In the genomic region with DNA sequence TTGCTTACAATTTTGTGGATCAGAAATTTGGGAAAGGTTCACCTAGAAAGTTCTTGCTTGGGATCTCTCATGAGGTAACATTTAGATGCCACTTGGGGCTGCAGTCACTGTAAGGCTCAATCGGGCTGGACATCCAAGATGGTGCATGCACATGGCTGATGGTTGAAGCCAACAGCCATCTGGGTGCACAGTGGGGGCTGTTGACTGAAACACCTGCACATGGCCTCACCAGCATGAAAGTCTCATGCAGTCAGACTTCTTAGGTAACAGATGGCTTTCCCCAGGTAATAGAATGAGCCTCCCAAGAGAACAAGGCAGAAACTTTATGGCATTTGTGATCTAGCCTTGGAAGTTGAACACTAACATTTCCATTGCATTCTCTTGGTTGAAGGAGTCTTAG, we compare ENCODE assay signal across 23 cellular contexts.
"Had no signal": no experiment of that assay in that cellular context is flagged by ENCODE, and none has a peak within 500 bp of the region (broad histone marks: within the 10 kb centered on the region; RNA-seq: fewer than 3 reads in every experiment).

No MANE protein-coding gene starts in this region.

- DNase-seq: nephron progenitor cell; occipital lobe; ovary; posterior cingulate gyrus; psoas muscle; right cardiac atrium; right lobe of liver; sigmoid colon; small intestine; stimulated activated CD4-positive, alpha-beta T cell treated with anti-CD3 and anti-CD28 coated beads, Interleukin-15, amount 100 ng/mL, for 24 hours; stimulated activated CD4-positive, alpha-beta T cell treated with anti-CD3 and anti-CD28 coated beads, Interleukin-2, amount 100 ng/mL, for 24 hours; stimulated activated CD4-positive, alpha-beta T cell treated with anti-CD3 and anti-CD28 coated beads, Interleukin-2, amount 100 ng/mL, for 48 hours; stimulated activated CD4-positive, alpha-beta T cell treated with anti-CD3 and anti-CD28 coated beads, Interleukin-4, amount 100 ng/mL, for 24 hours; stimulated activated naive B cell treated with anti-CD40 and anti-IgM and Interleukin-4, amounts not matched to agents 10 μg/mL and 1 μg/mL and 100 μg/mL, for 72 hours; stimulated activated naive CD4-positive, alpha-beta T cell treated with Interleukin-2 at 50 U/mL for 16 hours; stomach; thyroid gland; trophoblast cell; upper lobe of left lung had no signal

- H3K36me3 ChIP-seq: ovary, right lobe of liver, sigmoid colon, stomach, thoracic aorta, thyroid gland, tibial nerve, upper lobe of left lung, vagina had no signal

- H3K4me3 ChIP-seq: ovary, psoas muscle, right lobe of liver, sigmoid colon, stomach, thoracic aorta, thyroid gland, tibial nerve, upper lobe of left lung, vagina had no signal

- H3K79me2 ChIP-seq: parathyroid adenoma had no signal

- H3K9me3 ChIP-seq: ovary, psoas muscle, right lobe of liver, thoracic aorta, thyroid gland, tibial nerve, vagina had no signal

- H3K27me3 ChIP-seq: ovary, right lobe of liver, sigmoid colon, stomach, thyroid gland, tibial nerve, upper lobe of left lung, vagina had no signal

- H3K9ac ChIP-seq: parathyroid adenoma had no signal

- H3K27ac ChIP-seq: ovary, parathyroid adenoma, psoas muscle, right lobe of liver, sigmoid colon, stomach, thoracic aorta, thyroid gland, tibial nerve, upper lobe of left lung, vagina had no signal

- H3K4me1 ChIP-seq: parathyroid adenoma, psoas muscle, right lobe of liver, sigmoid colon, stomach, thyroid gland, tibial nerve, upper lobe of left lung, vagina had no signal

- H2AFZ ChIP-seq: parathyroid adenoma had no signal
